13 cellular contexts compared by ENCODE assay signal in the genomic region with DNA sequence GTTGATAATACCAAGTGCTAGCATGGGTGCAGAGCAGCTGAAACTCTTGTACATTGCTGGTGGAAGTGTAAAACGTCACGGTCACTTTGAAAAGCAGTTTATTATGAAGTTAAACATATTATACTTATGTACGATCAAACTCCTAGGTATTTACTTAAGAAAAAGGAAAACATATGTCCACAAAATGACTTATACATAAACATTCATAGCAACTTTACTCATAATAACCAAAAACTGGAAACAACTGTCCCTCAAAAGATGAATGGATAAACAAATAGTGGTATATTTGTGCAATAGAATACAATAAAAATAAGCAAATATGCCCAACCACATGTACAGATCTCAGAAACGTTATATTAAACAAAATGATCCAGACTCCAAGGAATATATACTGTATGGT.
DNase-seq lines count a peak whose midpoint lies in the region; ATAC-seq and TF ChIP-seq lines count a peak whose summit lies in the region.
"Had no signal": no experiment of that assay in that cellular context is flagged by ENCODE, and none has a peak within 500 bp of the region (broad histone marks: within the 10 kb centered on the region; RNA-seq: fewer than 3 reads in every experiment).

No MANE protein-coding gene starts in this region.

- no peaks in the 10 kb centered on the region for H4K20me1 ChIP-seq in IMR-90 (ENCODE audit: insufficient read depth, low read length)
- no peaks in the 10 kb centered on the region for H4K20me1 ChIP-seq in fibroblast of lung (ENCODE audit: control insufficient read depth, extremely low read depth, insufficient read depth, low read length)

- H3K4me1 ChIP-seq in IMR-90 (ENCODE audit: control insufficient read depth, insufficient read depth, low read length) (peaks cover 19% of the 10 kb centered on the region), fibroblast of lung (ENCODE audit: control insufficient read depth, extremely low read depth, insufficient read depth, low read length) (peaks cover 10% of the 10 kb centered on the region)
- H3K4me1 ChIP-seq: Caco-2 had no signal

- H3K4me1 Mint-ChIP-seq in activated T-helper 2 cell treated with anti-CD3 and anti-CD28 coated beads, Interferon-gamma antibody, Interleukin-2, Interleukin-4, amounts not matched to agents 10 μg/mL and 5 μg/mL and 100 μg/mL, durations not matched to agents 14 hours and 24 hours and 36 hours (ENCODE audit: low read depth) = no peaks in the 10 kb centered on the region

- H3K4me3 ChIP-seq in IMR-90 (ENCODE audit: insufficient read depth, low read depth, low read length) (no peak overlapping the region), fibroblast of lung (replicated peaks in 1 of 4; ENCODE audit: control extremely low read depth in 1 of 4, insufficient read depth in 1 of 4, low read depth in 3 of 4, low read length in 4 of 4) (no peak overlapping the region)
- H3K4me3 ChIP-seq: K562 had no signal

- CTCF ChIA-PET in IMR-90 (lab: Yijun Ruan, JAX) = no interaction called here

- peak overlapping the region; percentile 86 for H2BK20ac ChIP-seq in IMR-90 (ENCODE audit: low read depth, low read length)

- H4K8ac ChIP-seq in IMR-90 (ENCODE audit: low read depth in 2 of 2, low read length in 2 of 2) = peak overlapping the region; percentile 34 to 78

- H2BK120ac ChIP-seq in IMR-90 (ENCODE audit: low read depth, low read length) = peak overlapping the region; percentile 93

- BruUV-seq in IMR-90 (replicated peaks; lab: Mats Ljungman, UMichigan) = no TSS peak

- no peak overlapping the region for H4K5ac ChIP-seq in IMR-90 (ENCODE audit: low read depth, low read length)

- peak overlapping the region; percentile 70; the same call in 1 of the 2 replicates for H3K14ac ChIP-seq in IMR-90 (replicated peaks; ENCODE audit: low read depth, low read length)

- no peak for TF ChIP-seq POLR2A in IMR-90 (IDR thresholded peaks at IDR 0.05; ENCODE audit: low read depth, low read length)

- H3K27ac Mint-ChIP-seq in activated T-helper 2 cell treated with anti-CD3 and anti-CD28 coated beads, Interferon-gamma antibody, Interleukin-2, Interleukin-4, amounts not matched to agents 10 μg/mL and 5 μg/mL and 100 μg/mL, durations not matched to agents 14 hours and 24 hours and 36 hours = no peak overlapping the region
- H3K27ac Mint-ChIP-seq: CD4-positive, alpha-beta T cell had no signal

- no peaks in the 10 kb centered on the region for H3K27me3 ChIP-seq in IMR-90 (ENCODE audit: control insufficient read depth, insufficient read depth, low read length)
- H3K27me3 ChIP-seq in fibroblast of lung (ENCODE audit: control insufficient read depth, insufficient read depth, low read length) = no peaks in the 10 kb centered on the region

- H2AFZ ChIP-seq in IMR-90 (replicated peaks; ENCODE audit: low read length, poor library complexity) (no peak overlapping the region), fibroblast of lung (ENCODE audit: low read length) (no peak overlapping the region)

- no peaks in the 10 kb centered on the region for H3K27me3 Mint-ChIP-seq in activated T-helper 2 cell treated with anti-CD3 and anti-CD28 coated beads, Interferon-gamma antibody, Interleukin-2, Interleukin-4, amounts not matched to agents 10 μg/mL and 5 μg/mL and 100 μg/mL, durations not matched to agents 14 hours and 24 hours and 36 hours (ENCODE audit: low read depth)

- H3K4ac ChIP-seq in IMR-90 (ENCODE audit: low read depth, low read length) = peak overlapping the region; percentile 74; the same call in 1 of the 2 replicates

- H3K36me3 Mint-ChIP-seq in activated T-helper 2 cell treated with anti-CD3 and anti-CD28 coated beads, Interferon-gamma antibody, Interleukin-2, Interleukin-4, amounts not matched to agents 10 μg/mL and 5 μg/mL and 100 μg/mL, durations not matched to agents 14 hours and 24 hours and 36 hours (ENCODE audit: low read depth) = no peaks in the 10 kb centered on the region

- peak overlapping the region; percentile 67; the same call in 1 of the 2 replicates for H3K23ac ChIP-seq in IMR-90 (ENCODE audit: low read depth, low read length)

- peak overlapping the region; percentile 100; the same call in 1 of the 2 replicates for H3K27ac ChIP-seq in IMR-90 (ENCODE audit: insufficient read depth, low read length)
- no peak overlapping the region for H3K27ac ChIP-seq in fibroblast of lung (ENCODE audit: insufficient read depth, low read length)
- H3K27ac ChIP-seq: C4-2B had no signal

- peaks cover 2% of the 10 kb centered on the region; the same call in 1 of the 2 replicates for H3K9me3 ChIP-seq in IMR-90 (ENCODE audit: control insufficient read depth, insufficient read depth, low read length)
- H3K9me3 ChIP-seq in fibroblast of lung (ENCODE audit: control insufficient read depth, insufficient read depth, low read depth, low read length) = no peaks in the 10 kb centered on the region

- peaks cover 18% of the 10 kb centered on the region for H3K9me1 ChIP-seq in IMR-90 (ENCODE audit: insufficient read depth, low read length)

- dilution Hi-C loops in IMR-90 (cut with HindIII; ENCODE audit: low sequenced_read_pairs, unreplicated experiment) = no loop called here

- no peak for TF ChIP-seq RAD21 in IMR-90 (IDR thresholded peaks at IDR 0.05; ENCODE audit: low read length)

- POLR2A ChIA-PET in IMR-90 (lab: Charles Lee; ENCODE audit: unreplicated experiment) = interaction anchor here (0.7 to 0.9 kb wide), 2 partner anchors 13 to 77 kb away, joined by 3 to 8 read pairs; no protein-coding TSS in a partner anchor

- H2BK5ac ChIP-seq in IMR-90 (ENCODE audit: low read depth, low read length, poor library complexity, severe bottlenecking) = peak overlapping the region; percentile 89

- H3K9ac ChIP-seq in IMR-90 (ENCODE audit: low read depth, low read length) (no peak overlapping the region), fibroblast of lung (ENCODE audit: insufficient read depth, low read length) (no peak overlapping the region)

- ATAC-seq in IMR-90 (ENCODE audit: low read depth) (peak; percentile 27), GM18520 (IDR thresholded peaks at IDR 0.05; ENCODE audit: unreplicated experiment) (no peak), GM19467 (IDR thresholded peaks at IDR 0.05; ENCODE audit: unreplicated experiment) (no peak)
- ATAC-seq: K562 had no signal

- peak overlapping the region; percentile 44; the same call in 1 of the 2 replicates for H3K18ac ChIP-seq in IMR-90 (ENCODE audit: low read depth, low read length)

- in situ Hi-C loops in IMR-90 (cut with MboI; ENCODE audit: low sequenced_read_pairs) = no loop called here

- H3K79me2 ChIP-seq in fibroblast of lung (ENCODE audit: control insufficient read depth, insufficient read depth, low read length) = no peaks in the 10 kb centered on the region

- H3K4me3 Mint-ChIP-seq in activated T-helper 2 cell treated with anti-CD3 and anti-CD28 coated beads, Interferon-gamma antibody, Interleukin-2, Interleukin-4, amounts not matched to agents 10 μg/mL and 5 μg/mL and 100 μg/mL, durations not matched to agents 14 hours and 24 hours and 36 hours (ENCODE audit: low read depth) = no peak overlapping the region
- H3K4me3 Mint-ChIP-seq: CD4-positive, alpha-beta T cell had no signal

- H3K56ac ChIP-seq in IMR-90 (ENCODE audit: extremely low read depth, insufficient read depth, low read length) = peak overlapping the region; percentile 50; the same call in 1 of the 2 replicates

- H2AK9ac ChIP-seq in IMR-90 (replicated peaks; ENCODE audit: low read depth, low read length, poor library complexity) = no peak overlapping the region

- H3K4me2 ChIP-seq in IMR-90 (ENCODE audit: low read depth, low read length) (no peak overlapping the region), fibroblast of lung (ENCODE audit: extremely low read depth, insufficient read depth, low read length) (peak overlapping the region; percentile 5)

- WGBS in IMR-90 (ENCODE audit: extremely low coverage in 2 of 2, insufficient read length in 1 of 2), 2 experiments = no CpG with 5 or more reads among the region's 4 CpGs

- H3K79me1 ChIP-seq in IMR-90 (ENCODE audit: low read depth in 1 of 2, low read length in 2 of 2) = peaks cover 14 to 26% of the 10 kb centered on the region in 2 experiments

- TF ChIP-seq CTCF in IMR-90 (conservative IDR thresholded peaks at IDR 0.05; ENCODE audit: low read depth, low read length) (no peak), fibroblast of lung (conservative IDR thresholded peaks at IDR 0.05 in 1 of 2, IDR thresholded peaks at IDR 0.05 in 1 of 2; ENCODE audit: low read depth in 1 of 2, low read length in 2 of 2) (no peak)

- intact Hi-C loops in IMR-90 (cut with micrococcal nuclease) = loop anchor here (2.0 to 5.0 kb wide), 2 partner anchors 44 to 48 kb away; no protein-coding TSS in a partner anchor
- intact Hi-C loops in activated T-helper 2 cell treated with anti-CD3 and anti-CD28 coated beads, Interferon-gamma antibody, Interleukin-2, Interleukin-4, amounts not matched to agents 10 μg/mL and 5 μg/mL and 100 μg/mL, durations not matched to agents 14 hours and 24 hours and 36 hours (cut with micrococcal nuclease) = no loop called here

- H3K9me3 Mint-ChIP-seq in activated T-helper 2 cell treated with anti-CD3 and anti-CD28 coated beads, Interferon-gamma antibody, Interleukin-2, Interleukin-4, amounts not matched to agents 10 μg/mL and 5 μg/mL and 100 μg/mL, durations not matched to agents 14 hours and 24 hours and 36 hours = no peaks in the 10 kb centered on the region
- H3K9me3 Mint-ChIP-seq: CD4-positive, alpha-beta T cell had no signal

- H3K36me3 ChIP-seq in IMR-90 (ENCODE audit: control insufficient read depth, insufficient read depth, low read length) = no peaks in the 10 kb centered on the region
- no peaks in the 10 kb centered on the region for H3K36me3 ChIP-seq in fibroblast of lung (ENCODE audit: control insufficient read depth, insufficient read depth, low read length)

- peak overlapping the region; percentile 30; the same call in 1 of the 2 replicates for H4K91ac ChIP-seq in IMR-90 (ENCODE audit: insufficient read depth, low read depth, low read length)

- peak; percentile 19 for DNase-seq in HCEC 1CT
- DNase-seq in IMR-90 = peak; percentile 65
- DNase-seq in fibroblast of lung (ENCODE audit: low read depth in 2 of 2) = peak in 1 of 2 donors; percentile 73
- DNase-seq in activated T-helper 2 cell treated with anti-CD3 and anti-CD28 coated beads, Interferon-gamma antibody, Interleukin-2, Interleukin-4, amounts not matched to agents 10 μg/mL and 5 μg/mL and 100 μg/mL, durations not matched to agents 14 hours and 24 hours and 36 hours (ENCODE audit: low spot score) = no peak
- DNase-seq: AML-193; CD4-positive, alpha-beta T cell; GOT3; H7 had no signal

- no peak overlapping the region for H2AK5ac ChIP-seq in IMR-90 (ENCODE audit: low read depth, low read length)

- peak overlapping the region; percentile 59; the same call in 1 of the 3 replicates for H2BK15ac ChIP-seq in IMR-90 (ENCODE audit: low read depth, low read length)

TF ChIP-seq in IMR-90, 13 proteins besides CTCF, POLR2A, EP300 and RAD21:
- TF ChIP-seq MXI1 (IDR thresholded peaks at IDR 0.05; ENCODE audit: borderline replicate concordance, low read depth, low read length) (no peak), SMC3 (IDR thresholded peaks at IDR 0.05; ENCODE audit: low read depth, low read length) (no peak), CHD1 (IDR thresholded peaks at IDR 0.05; ENCODE audit: low read depth, low read length) (no peak)
